In the genomic region with DNA sequence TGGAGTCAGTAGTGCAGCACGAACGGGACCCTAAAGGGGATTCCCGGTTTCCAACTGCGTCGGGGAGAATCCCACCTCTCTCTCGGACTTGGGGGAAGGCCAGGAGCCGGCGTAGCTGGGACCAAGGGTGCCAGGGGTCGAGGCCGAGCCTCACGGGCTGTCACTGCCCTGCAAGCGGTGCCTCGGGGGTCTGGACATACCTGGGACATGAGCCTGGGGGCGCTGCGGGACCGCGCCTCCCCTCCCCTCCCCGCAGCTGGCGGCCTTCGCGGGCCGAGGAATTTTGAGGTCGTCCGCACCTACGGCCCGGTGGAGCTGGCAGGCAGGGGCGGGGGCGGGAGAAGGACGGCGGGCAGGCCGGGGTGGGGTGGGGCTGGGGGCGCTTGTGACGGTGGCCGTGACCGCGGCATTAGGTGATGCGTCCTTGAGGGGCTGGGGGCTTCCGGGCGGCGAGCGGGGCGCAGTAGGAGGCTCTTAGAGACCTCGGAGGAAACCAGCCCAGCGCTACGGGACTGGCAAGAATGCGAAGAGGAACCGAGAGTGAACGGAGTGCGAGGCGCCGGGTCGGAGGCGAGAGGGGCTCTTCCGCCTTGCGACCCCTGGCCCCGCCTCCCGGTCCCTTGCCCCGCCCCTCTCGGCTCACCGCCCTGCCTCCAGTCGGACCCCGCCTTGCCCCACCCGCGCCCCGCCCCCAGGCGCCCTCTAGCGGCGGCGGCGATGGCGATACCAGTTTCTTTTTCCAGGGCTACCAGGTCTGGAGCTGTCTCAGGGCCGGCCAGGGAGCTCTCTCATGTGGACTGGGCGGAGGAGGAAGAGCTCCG, we compare ENCODE assay signal across 7 cellular contexts. TPM values are rescaled to one million over a fixed set of nuclear protein-coding genes. Genes with fewer than 3 reads are reported as not detected.
DNase-seq lines count a peak whose midpoint lies in the region; ATAC-seq, FAIRE-seq and TF ChIP-seq lines count a peak whose summit lies in the region.

No MANE protein-coding gene starts in this region.

- H3K36me3 Mint-ChIP-seq in T-helper 2 cell treated with Interferon-gamma antibody and Interleukin-4, amounts not matched to agents 5 μg/mL and 100 μg/mL, for 36 hours (ENCODE audit: low read depth): peaks cover 9% of the 10 kb centered on the region
- H3K36me3 Mint-ChIP-seq in astrocyte (ENCODE audit: low read depth, unreplicated experiment): no peaks in the 10 kb centered on the region

- H3K4me3 Mint-ChIP-seq in T-helper 2 cell treated with Interferon-gamma antibody and Interleukin-4, amounts not matched to agents 5 μg/mL and 100 μg/mL, for 36 hours: peak overlapping the region; percentile 84
- peak overlapping the region; percentile 89 for H3K4me3 Mint-ChIP-seq in astrocyte (ENCODE audit: unreplicated experiment)

- DNase-seq in NCI-H187 treated with DMSO at 0.1 percent for 48 hours (lab: John Stamatoyannopoulos, UW) (peak; percentile 24), astrocyte (ENCODE audit: low read depth) (peak; percentile 27), hippocampal formation (lab: John Stamatoyannopoulos, UW) (peak; percentile 61 to 86), retinal pigment epithelial cell (ENCODE audit: low read depth) (peak; percentile 14)
- peak; percentile 91 for DNase-seq in T-helper 2 cell treated with Interferon-gamma antibody and Interleukin-4, amounts not matched to agents 5 μg/mL and 100 μg/mL, for 36 hours (ENCODE audit: low spot score)

- H3K4me3 ChIP-seq in astrocyte (ENCODE audit: insufficient read depth, low read depth, low read length) (peak overlapping the region; percentile 60), retinal pigment epithelial cell (ENCODE audit: low read length) (peak overlapping the region; percentile 77)

- no peaks in the 10 kb centered on the region for H3K27me3 ChIP-seq in astrocyte (ENCODE audit: insufficient read depth, low read length)

- H3K4me1 ChIP-seq in astrocyte (ENCODE audit: insufficient read depth, low read length): no peaks in the 10 kb centered on the region

- peak; percentile 88 for ATAC-seq in GM18508 (IDR thresholded peaks at IDR 0.05; ENCODE audit: insufficient read depth, unreplicated experiment)
- ATAC-seq in HG02973 (IDR thresholded peaks at IDR 0.05; ENCODE audit: unreplicated experiment): peak; percentile 96

- H3K4me1 Mint-ChIP-seq in T-helper 2 cell treated with Interferon-gamma antibody and Interleukin-4, amounts not matched to agents 5 μg/mL and 100 μg/mL, for 36 hours (ENCODE audit: low read depth): peaks cover 14% of the 10 kb centered on the region
- no peaks in the 10 kb centered on the region for H3K4me1 Mint-ChIP-seq in astrocyte (ENCODE audit: low read depth, unreplicated experiment)

- no peaks in the 10 kb centered on the region for H3K9me3 Mint-ChIP-seq in T-helper 2 cell treated with Interferon-gamma antibody and Interleukin-4, amounts not matched to agents 5 μg/mL and 100 μg/mL, for 36 hours
- no peaks in the 10 kb centered on the region for H3K9me3 Mint-ChIP-seq in astrocyte (ENCODE audit: unreplicated experiment)

- peak overlapping the region; percentile 84 for H3K4me2 ChIP-seq in astrocyte (ENCODE audit: low read length)

- FAIRE-seq in astrocyte (lab: Jason Lieb, UNC): no peak

- no peaks in the 10 kb centered on the region for H3K36me3 ChIP-seq in astrocyte (ENCODE audit: insufficient read depth, low read length)

- no peak overlapping the region for H3K27ac ChIP-seq in astrocyte (ENCODE audit: low read depth, low read length)

- peaks cover 11% of the 10 kb centered on the region for H3K27me3 Mint-ChIP-seq in T-helper 2 cell treated with Interferon-gamma antibody and Interleukin-4, amounts not matched to agents 5 μg/mL and 100 μg/mL, for 36 hours (ENCODE audit: low read depth)
- H3K27me3 Mint-ChIP-seq in astrocyte (ENCODE audit: low read depth, unreplicated experiment): no peaks in the 10 kb centered on the region

- H2AFZ ChIP-seq in astrocyte (ENCODE audit: low read depth, low read length): peak overlapping the region; percentile 98

- no peaks in the 10 kb centered on the region for H3K79me2 ChIP-seq in astrocyte (ENCODE audit: insufficient read depth, low read length)

- peak; percentile 6 for TF ChIP-seq CTCF in astrocyte (IDR thresholded peaks at IDR 0.05; ENCODE audit: insufficient read depth, low read depth, low read length)
- peak; percentile 61 for TF ChIP-seq CTCF in retinal pigment epithelial cell (conservative IDR thresholded peaks at IDR 0.05; ENCODE audit: low read depth, low read length)

- no peaks in the 10 kb centered on the region for H3K9me3 ChIP-seq in astrocyte (ENCODE audit: insufficient read depth, low read depth, low read length)

- H3K9ac ChIP-seq in astrocyte (ENCODE audit: low read length): peak overlapping the region; percentile 68

- no peaks in the 10 kb centered on the region for H4K20me1 ChIP-seq in astrocyte (ENCODE audit: insufficient read depth, low read length)

- peak overlapping the region; percentile 91 for H3K27ac Mint-ChIP-seq in T-helper 2 cell treated with Interferon-gamma antibody and Interleukin-4, amounts not matched to agents 5 μg/mL and 100 μg/mL, for 36 hours
- H3K27ac Mint-ChIP-seq in astrocyte (ENCODE audit: unreplicated experiment): peak overlapping the region; percentile 81

RNA-seq across cellular contexts. Expression of gene NPVF, which starts 48.3 kb away (rescaled TPM):
- not detected in 2 replicates for total RNA-seq in astrocyte

RNA-seq across cellular contexts. Expression of gene CYCS, which starts 54.9 kb away (rescaled TPM):
- 118 and 143 TPM in 2 replicates for total RNA-seq in astrocyte

Comparison
In these comparisons a context has a peak if more than half of its experiments do, and no peak if none do; other contexts are left out.
1. DNase-seq: peak in every context shown above with its lines; median percentile 91 in T-helper 2 cell treated with Interferon-gamma antibody and Interleukin-4, amounts not matched to agents 5 μg/mL and 100 μg/mL, for 36 hours; 74 in hippocampal formation; 27 in astrocyte; 24 in NCI-H187 treated with DMSO at 0.1 percent for 48 hours; 14 in retinal pigment epithelial cell.